26 cellular contexts compared by ENCODE assay signal in genomic region chr6:128414943-128415342, GRCh38.
"Had no signal": no experiment of that assay in that cellular context is flagged by ENCODE, and none has a peak within 500 bp of the region (broad histone marks: within the 10 kb centered on the region; RNA-seq: fewer than 3 reads in every experiment).

No MANE protein-coding gene starts in this region.

- H3K9me3 Mint-ChIP-seq: activated T-helper 1 cell treated with anti-CD3 and anti-CD28 coated beads, Interleukin-12 subunit alpha, Interleukin-12 subunit beta, Interleukin-2, Interleukin-4 antibody, amounts not matched to agents 30 ng/mL and 10 ng/mL and 1 ng/mL, durations not matched to agents 14 hours and 24 hours and 36 hours had no signal

- H3K4me1 ChIP-seq: upper lobe of left lung had no signal

- H3K36me3 Mint-ChIP-seq: activated CD4-positive, alpha-beta memory T cell treated with anti-CD3 and anti-CD28 coated beads for 36 hours; activated naive CD4-positive, alpha-beta T cell treated with anti-CD3 and anti-CD28 coated beads, Interleukin-2, amount 10 ng/mL, durations not matched to agents 7 days and 5 days; stimulated activated memory B cell treated with anti-CD40 and anti-IgM and Interleukin-4, amounts not matched to agents 10 μg/mL and 1 μg/mL and 100 μg/mL, for 72 hours had no signal

- H3K9me3 ChIP-seq: gastrocnemius medialis, ovary had no signal

- H3K4me3 ChIP-seq: gastrocnemius medialis, left ventricle myocardium inferior, ovary, sigmoid colon, upper lobe of left lung had no signal

- FAIRE-seq: astrocyte, islet of Langerhans, small intestine had no signal

- H3K27ac ChIP-seq: brain microvascular endothelial cell, gastrocnemius medialis, left ventricle myocardium inferior, ovary, sigmoid colon, upper lobe of left lung had no signal

- H3K36me3 ChIP-seq: brain microvascular endothelial cell, gastrocnemius medialis, left ventricle myocardium inferior, ovary, sigmoid colon, upper lobe of left lung had no signal

- DNase-seq: activated CD4-positive, alpha-beta memory T cell treated with anti-CD3 and anti-CD28 coated beads for 36 hours; activated CD4-positive, alpha-beta T cell treated with anti-CD3 and anti-CD28 coated beads, Interleukin-2, amount 10 ng/mL, durations not matched to agents 24 days and 14 days; activated CD4-positive, CD25-positive, alpha-beta regulatory T cell treated with anti-CD3 and anti-CD28 coated beads, Interleukin-2, amount 50 U/mL, for 72 hours; activated CD8-positive, alpha-beta memory T cell treated with anti-CD3 and anti-CD28 coated beads, Interleukin-2, amount 50 U/mL, for 4 hours; activated gamma-delta T cell; activated naive CD4-positive, alpha-beta T cell treated with anti-CD3 and anti-CD28 coated beads, Interleukin-2, amount 10 ng/mL, durations not matched to agents 7 days and 5 days; activated T-cell treated with anti-CD3 and anti-CD28 coated beads, Interleukin-2, amount 50 U/mL, for 1 hour; amniotic stem cell; brain microvascular endothelial cell; endodermal cell; gastrocnemius medialis; glutamatergic neuron; left ventricle myocardium inferior; ovary; sigmoid colon; small intestine; stimulated activated CD4-positive, alpha-beta T cell treated with anti-CD3 and anti-CD28 coated beads, Interleukin-4, amount 100 ng/mL, for 4 hours; stimulated activated CD8-positive, alpha-beta memory T cell treated with anti-CD3 and anti-CD28 coated beads, Interleukin-4, amount 100 ng/mL, for 48 hours; stimulated activated naive CD8-positive, alpha-beta T cell treated with anti-CD3 and anti-CD28 coated beads, Interleukin-15, amount 100 ng/mL, for 72 hours; T-helper 2 cell; upper lobe of left lung had no signal

- H3K27me3 ChIP-seq: brain microvascular endothelial cell, gastrocnemius medialis, ovary, sigmoid colon, upper lobe of left lung had no signal

- ATAC-seq: esophagus mucosa; gastrocnemius medialis; stimulated activated memory B cell treated with anti-CD40 and anti-IgM and Interleukin-4, amounts not matched to agents 10 μg/mL and 1 μg/mL and 100 μg/mL, for 72 hours; stimulated activated naive CD8-positive, alpha-beta T cell treated with anti-CD3 and anti-CD28 coated beads, Interleukin-15, amount 100 ng/mL, for 72 hours had no signal

- H3K27ac Mint-ChIP-seq: activated CD4-positive, alpha-beta memory T cell treated with anti-CD3 and anti-CD28 coated beads for 36 hours; activated CD4-positive, alpha-beta T cell treated with anti-CD3 and anti-CD28 coated beads, Interleukin-2, amount 10 ng/mL, durations not matched to agents 24 days and 14 days; activated naive CD4-positive, alpha-beta T cell treated with anti-CD3 and anti-CD28 coated beads, Interleukin-2, amount 10 ng/mL, durations not matched to agents 7 days and 5 days; activated T-helper 1 cell treated with anti-CD3 and anti-CD28 coated beads, Interleukin-12 subunit alpha, Interleukin-12 subunit beta, Interleukin-2, Interleukin-4 antibody, amounts not matched to agents 30 ng/mL and 10 ng/mL and 1 ng/mL, durations not matched to agents 14 hours and 24 hours and 36 hours; endodermal cell; stimulated activated memory B cell treated with anti-CD40 and anti-IgM and Interleukin-4, amounts not matched to agents 10 μg/mL and 1 μg/mL and 100 μg/mL, for 72 hours; stimulated activated naive CD8-positive, alpha-beta T cell treated with anti-CD3 and anti-CD28 coated beads, Interleukin-15, amount 100 ng/mL, for 72 hours had no signal
